ENCODE assay signal across 8 cellular contexts in genomic region chr11:776459-777287, GRCh38. TPM values are rescaled to one million over a fixed set of nuclear protein-coding genes. Genes with fewer than 3 reads are reported as not detected.
DNase-seq lines count a peak whose midpoint lies in the region; ATAC-seq, FAIRE-seq and TF ChIP-seq lines count a peak whose summit lies in the region.

No MANE protein-coding gene starts in this region.

- intact Hi-C loops in GM12878 (cut with micrococcal nuclease; ENCODE audit: unreplicated experiment), result no loop called here

- H3K27ac Mint-ChIP-seq in activated naive CD4-positive, alpha-beta T cell treated with anti-CD3 and anti-CD28 coated beads, Interleukin-2, amount 10 ng/mL, durations not matched to agents 7 days and 5 days, result peak overlapping the region; percentile 80

- SMC1A ChIA-PET in GM12878 (lab: Charles Lee; ENCODE audit: uncharacterized antibody, unreplicated experiment), result interaction anchor here (0.6 kb wide), 1 partner anchor 266 kb away, joined by 3 read pairs; no protein-coding TSS in a partner anchor

- no peaks in the 10 kb centered on the region for H3K9me3 Mint-ChIP-seq in activated naive CD4-positive, alpha-beta T cell treated with anti-CD3 and anti-CD28 coated beads, Interleukin-2, amount 10 ng/mL, durations not matched to agents 7 days and 5 days

- peak; percentile 49 for FAIRE-seq in GM12878 (lab: Jason Lieb, UNC)

- peak; percentile 71 for TF ChIP-seq POLR2A in GM12878 (IDR thresholded peaks at IDR 0.05; ENCODE audit: low read depth, low read length)

- H3K9ac ChIP-seq in GM12878 (ENCODE audit: control insufficient read depth, insufficient read depth, low read length), result peak overlapping the region; percentile 90

- RAD21 ChIA-PET in GM12878 (lab: Charles Lee; ENCODE audit: unreplicated experiment), result interaction anchor here (0.9 to 1.7 kb wide), 3 partner anchors 19 to 161 kb away, joined by 3 to 6 read pairs (median 4); partner anchors contain the start of gene IRF7

- H3K4me2 ChIP-seq in GM12878 (ENCODE audit: control insufficient read depth, insufficient read depth), result peak overlapping the region; percentile 92

- H3K9me3 ChIP-seq in GM12878 (replicated peaks; ENCODE audit: control insufficient read depth, insufficient read depth, low read length), result no peaks in the 10 kb centered on the region

- H3K27me3 Mint-ChIP-seq in activated naive CD4-positive, alpha-beta T cell treated with anti-CD3 and anti-CD28 coated beads, Interleukin-2, amount 10 ng/mL, durations not matched to agents 7 days and 5 days, result no peaks in the 10 kb centered on the region

- DNase-seq in activated naive CD4-positive, alpha-beta T cell treated with anti-CD3 and anti-CD28 coated beads, Interleukin-2, amount 10 ng/mL, durations not matched to agents 7 days and 5 days, result peak; percentile 43
- DNase-seq in activated naive CD4-positive, alpha-beta T cell (lab: John Stamatoyannopoulos, UW), result no peak
- DNase-seq in NCI-H1105 treated with DMSO at 0.1 percent for 48 hours (lab: John Stamatoyannopoulos, UW) (peak; percentile 39), GM12878 (ENCODE audit: low read depth, low spot score) (no peak), islet precursor cell (peak; percentile 72)
- DNase-seq in stimulated activated naive CD4-positive, alpha-beta T cell treated with Interleukin-2 at 50 U/mL for 16 hours (lab: John Stamatoyannopoulos, UW), result peak; percentile 63

- H2AFZ ChIP-seq in GM12878 (ENCODE audit: control insufficient read depth, low read depth, low read length), result peak overlapping the region; percentile 84

- H3K36me3 ChIP-seq in GM12878 (ENCODE audit: control insufficient read depth in 2 of 2, insufficient read depth in 2 of 2, low read length in 1 of 2), result peaks cover 0 to 11% of the 10 kb centered on the region in 2 experiments; a peak in 3 of 4 replicates

- peak in 1 of 3 experiments; percentile 10; a peak in 1 of 6 replicates for TF ChIP-seq CTCF in GM12878 (IDR thresholded peaks at IDR 0.05 in 2 of 3, conservative IDR thresholded peaks at IDR 0.05 in 1 of 3; ENCODE audit: control insufficient read depth in 2 of 3, extremely low read depth in 1 of 3, insufficient read depth in 1 of 3, low read depth in 3 of 3, low read length in 3 of 3)

- H3K4me1 ChIP-seq in GM12878 (ENCODE audit: control insufficient read depth, insufficient read depth, low read length), result peaks cover 13% of the 10 kb centered on the region

- H4K20me1 ChIP-seq in GM12878 (ENCODE audit: control insufficient read depth, insufficient read depth), result no peaks in the 10 kb centered on the region

- TF ChIP-seq EP300 in GM12878 (IDR thresholded peaks at IDR 0.05; ENCODE audit: borderline replicate concordance in 1 of 2, control insufficient read depth in 1 of 2, low read depth in 2 of 2, low read length in 2 of 2), result no peak

- ATAC-seq in HG02623 (IDR thresholded peaks at IDR 0.05; ENCODE audit: unreplicated experiment) (peak; percentile 31), GM12878 (peak; percentile 59), GM18861 (IDR thresholded peaks at IDR 0.05; ENCODE audit: unreplicated experiment) (no peak)

- peak overlapping the region; percentile 78 for H3K27ac ChIP-seq in GM12878 (ENCODE audit: control insufficient read depth, insufficient read depth)

- CTCF ChIA-PET in activated naive CD4-positive, alpha-beta T cell treated with anti-CD3 and anti-CD28 coated beads, Interleukin-2, amount 10 ng/mL, durations not matched to agents 7 days and 5 days (lab: Charles Lee), result interaction anchor here (1.7 kb wide), 1 partner anchor 11 kb away, joined by 6 read pairs; no protein-coding TSS in a partner anchor
- CTCF ChIA-PET in GM12878 (lab: Yijun Ruan, JAX), result interaction anchor here (0.9 kb wide), 1 partner anchor 51 kb away, joined by 5 read pairs; no protein-coding TSS in a partner anchor

- TF ChIP-seq RAD21 in GM12878 (IDR thresholded peaks at IDR 0.05; ENCODE audit: insufficient read depth, low read depth, low read length), result no peak

- H3K4me3 Mint-ChIP-seq in activated naive CD4-positive, alpha-beta T cell treated with anti-CD3 and anti-CD28 coated beads, Interleukin-2, amount 10 ng/mL, durations not matched to agents 7 days and 5 days, result peak overlapping the region; percentile 79

- BruUV-seq in GM12878 (replicated peaks; lab: Mats Ljungman, UMichigan), result TSS peak; percentile 71

- no peaks in the 10 kb centered on the region for H3K27me3 ChIP-seq in GM12878 (replicated peaks in 1 of 2; ENCODE audit: control insufficient read depth in 2 of 2, insufficient read depth in 2 of 2, low read length in 1 of 2)

- 2% methylated on average over 43 of the region's 68 CpGs for WGBS in GM12878 (ENCODE audit: insufficient coverage, insufficient replicate concordance, low lambda C conversion rate, missing lambda C conversion rate)

- peaks cover 37% of the 10 kb centered on the region for H3K4me1 Mint-ChIP-seq in activated naive CD4-positive, alpha-beta T cell treated with anti-CD3 and anti-CD28 coated beads, Interleukin-2, amount 10 ng/mL, durations not matched to agents 7 days and 5 days

- H3K36me3 Mint-ChIP-seq in activated naive CD4-positive, alpha-beta T cell treated with anti-CD3 and anti-CD28 coated beads, Interleukin-2, amount 10 ng/mL, durations not matched to agents 7 days and 5 days, result peaks cover 6% of the 10 kb centered on the region

- in situ Hi-C loops in GM12878 (cut with MboI), result no loop called here

- H3K4me3 ChIP-seq in GM12878, result peak overlapping the region; percentile 99

- POLR2A ChIA-PET in GM12878 (lab: Charles Lee), result interaction anchor here (0.9 to 1.4 kb wide), 3 partner anchors 19 to 30 kb away, joined by 3 to 10 read pairs (median 3); partner anchors contain the start of gene TALDO1

- peaks cover 41% of the 10 kb centered on the region for H3K79me2 ChIP-seq in GM12878 (ENCODE audit: control insufficient read depth, insufficient read depth, low read length)

RNA-seq across cellular contexts. Expression of gene GATD1, which starts 0.6 kb away (rescaled TPM):
- total RNA-seq in GM12878 (2013; cell fraction: nucleolus; rRNA removed), result 169 and 199 TPM in 2 replicates
- total RNA-seq in GM12878 (2014; rRNA removed) (19.0 and 28.2 TPM in 2 replicates), GM12878 (2014; rRNA removed; fragmentation: Illumina TruSeq; extraction: Trizol) (16.3 and 20.3 TPM in 2 replicates), GM12878 (2021) (59.7 and 62.3 TPM in 2 replicates)
- polyA plus RNA-seq in GM12878 (2011; ENCODE audit: low read depth), result 29.1 TPM
- polyA plus RNA-seq in GM12878 (2011; rRNA removed) (11.8 and 17.0 TPM in 2 replicates), GM12878 (2014; fragmentation: Illumina TruSeq; extraction: Trizol) (4.3 and 18.5 TPM in 2 replicates), GM12878 (2014; fragmentation: Nextera tagmentation; extraction: Ambion mirVana) (1 to 10 TPM; 1.2 to 3.3 TPM), GM12878 (2014; rRNA removed) (85.8 and 92.6 TPM in 2 replicates), GM12878 (2016; fragmentation: Nextera tagmentation; extraction: Ambion mirVana) (10 to 100 TPM; 24.3 to 28.0 TPM)
- polyA plus RNA-seq in GM12878 (2011; cell fraction: cytosol; rRNA removed), result 30.5 and 60.2 TPM in 2 replicates
- polyA plus RNA-seq in GM12878 (2011; cell fraction: nucleus; rRNA removed), result 246 and 392 TPM in 2 replicates
- 21.7 and 24.5 TPM in 2 replicates for polyA plus RNA-seq in GM12878 (2012)
- 8.6 and 24.9 TPM in 2 replicates for polyA minus RNA-seq in GM12878 (2011; rRNA and poly(A)+ RNA removed)
- 8.4 and 13.1 TPM in 2 replicates for polyA minus RNA-seq in GM12878 (2011; cell fraction: cytosol; rRNA and poly(A)+ RNA removed)
- polyA minus RNA-seq in GM12878 (2011; cell fraction: nucleus; rRNA and poly(A)+ RNA removed), result 23.9 and 49.5 TPM in 2 replicates

RNA-seq across cellular contexts. Expression of gene CEND1, which starts 13.2 kb away (rescaled TPM):
- total RNA-seq in GM12878 (2013; cell fraction: nucleolus; rRNA removed), result 0.59 and 1.2 TPM in 2 replicates
- 5.5 and 7.2 TPM in 2 replicates for total RNA-seq in GM12878 (2014; rRNA removed)
- total RNA-seq in GM12878 (2014; rRNA removed; fragmentation: Illumina TruSeq; extraction: Trizol), result 1.3 and 2.2 TPM in 2 replicates
- 6.9 and 9.0 TPM in 2 replicates for total RNA-seq in GM12878 (2021)
- polyA plus RNA-seq in GM12878 (2011; ENCODE audit: low read depth), result 0.83 TPM
- 0.22 and 0.31 TPM in 2 replicates for polyA plus RNA-seq in GM12878 (2011; rRNA removed)
- polyA plus RNA-seq in GM12878 (2011; cell fraction: cytosol; rRNA removed), result 1.2 and 1.5 TPM in 2 replicates
- polyA plus RNA-seq in GM12878 (2011; cell fraction: nucleus; rRNA removed), result 1.2 and 2.8 TPM in 2 replicates
- polyA plus RNA-seq in GM12878 (2012), result 2.0 and 3.4 TPM in 2 replicates
- polyA plus RNA-seq in GM12878 (2014; fragmentation: Illumina TruSeq; extraction: Trizol), result 0.35 and 1.4 TPM in 2 replicates
- polyA plus RNA-seq in GM12878 (2014; fragmentation: Nextera tagmentation; extraction: Ambion mirVana), result under 1 TPM in 1 of 2 experiments, not detected in 1; 0.55 TPM
- polyA plus RNA-seq in GM12878 (2014; rRNA removed), result 7.3 and 10.1 TPM in 2 replicates
- polyA plus RNA-seq in GM12878 (2016; fragmentation: Nextera tagmentation; extraction: Ambion mirVana), result 10 to 100 TPM; 12.7 to 13.6 TPM
- 0.21 TPM in 1 of 2 replicates, not detected in the other for polyA minus RNA-seq in GM12878 (2011; rRNA and poly(A)+ RNA removed)
- polyA minus RNA-seq in GM12878 (2011; cell fraction: cytosol; rRNA and poly(A)+ RNA removed), result 0.67 and 1.4 TPM in 2 replicates
- 0.36 and 0.77 TPM in 2 replicates for polyA minus RNA-seq in GM12878 (2011; cell fraction: nucleus; rRNA and poly(A)+ RNA removed)

RNA-seq across cellular contexts. Expression of gene SLC25A22, which starts 21.4 kb away (rescaled TPM):
- total RNA-seq in GM12878 (2013; cell fraction: nucleolus; rRNA removed), result 16.7 and 17.1 TPM in 2 replicates
- total RNA-seq in GM12878 (2014; rRNA removed) (7.5 and 8.3 TPM in 2 replicates), GM12878 (2014; rRNA removed; fragmentation: Illumina TruSeq; extraction: Trizol) (3.6 and 3.9 TPM in 2 replicates), GM12878 (2021) (22.8 and 27.0 TPM in 2 replicates)
- polyA plus RNA-seq in GM12878 (2011; ENCODE audit: low read depth), result 2.6 TPM
- polyA plus RNA-seq in GM12878 (2011; rRNA removed) (2.9 and 8.0 TPM in 2 replicates), GM12878 (2014; fragmentation: Illumina TruSeq; extraction: Trizol) (0.68 and 3.3 TPM in 2 replicates), GM12878 (2014; fragmentation: Nextera tagmentation; extraction: Ambion mirVana) (under 1 TPM; 0.27 to 0.46 TPM), GM12878 (2014; rRNA removed) (14.8 and 21.1 TPM in 2 replicates), GM12878 (2016; fragmentation: Nextera tagmentation; extraction: Ambion mirVana) (10 to 100 TPM; 14.4 to 18.4 TPM)
- polyA plus RNA-seq in GM12878 (2011; cell fraction: cytosol; rRNA removed), result 5.8 and 10.9 TPM in 2 replicates
- polyA plus RNA-seq in GM12878 (2011; cell fraction: nucleus; rRNA removed), result 86.1 and 121 TPM in 2 replicates
- 13.0 and 13.2 TPM in 2 replicates for polyA plus RNA-seq in GM12878 (2012)
- polyA minus RNA-seq in GM12878 (2011; rRNA and poly(A)+ RNA removed), result 10.6 and 12.7 TPM in 2 replicates
- 9.0 and 9.8 TPM in 2 replicates for polyA minus RNA-seq in GM12878 (2011; cell fraction: cytosol; rRNA and poly(A)+ RNA removed)
- polyA minus RNA-seq in GM12878 (2011; cell fraction: nucleus; rRNA and poly(A)+ RNA removed), result 16.7 and 27.7 TPM in 2 replicates

RNA-seq across cellular contexts. Expression of gene PIDD1, which starts 28.4 kb away (rescaled TPM):
- 27.7 and 33.8 TPM in 2 replicates for total RNA-seq in GM12878 (2013; cell fraction: nucleolus; rRNA removed)
- total RNA-seq in GM12878 (2014; rRNA removed) (15.6 and 19.1 TPM in 2 replicates), GM12878 (2014; rRNA removed; fragmentation: Illumina TruSeq; extraction: Trizol) (3.8 and 4.0 TPM in 2 replicates), GM12878 (2021) (33.7 and 42.0 TPM in 2 replicates)
- 5.8 TPM for polyA plus RNA-seq in GM12878 (2011; ENCODE audit: low read depth)
- polyA plus RNA-seq in GM12878 (2011; rRNA removed) (2.8 and 8.0 TPM in 2 replicates), GM12878 (2014; fragmentation: Illumina TruSeq; extraction: Trizol) (0.54 and 2.1 TPM in 2 replicates), GM12878 (2014; fragmentation: Nextera tagmentation; extraction: Ambion mirVana) (under 1 TPM; 0.11 to 0.84 TPM), GM12878 (2014; rRNA removed) (52.2 and 64.4 TPM in 2 replicates), GM12878 (2016; fragmentation: Nextera tagmentation; extraction: Ambion mirVana) (10 to 100 TPM; 52.6 to 53.6 TPM)
- 15.9 and 28.4 TPM in 2 replicates for polyA plus RNA-seq in GM12878 (2011; cell fraction: cytosol; rRNA removed)
- 277 and 344 TPM in 2 replicates for polyA plus RNA-seq in GM12878 (2011; cell fraction: nucleus; rRNA removed)
- polyA plus RNA-seq in GM12878 (2012), result 23.5 and 27.2 TPM in 2 replicates
- 3.9 and 12.7 TPM in 2 replicates for polyA minus RNA-seq in GM12878 (2011; rRNA and poly(A)+ RNA removed)
- polyA minus RNA-seq in GM12878 (2011; cell fraction: cytosol; rRNA and poly(A)+ RNA removed), result 7.5 and 9.9 TPM in 2 replicates
- polyA minus RNA-seq in GM12878 (2011; cell fraction: nucleus; rRNA and poly(A)+ RNA removed), result 30.1 and 49.1 TPM in 2 replicates

RNA-seq across cellular contexts. Expression of gene TALDO1, which starts 29.4 kb away (rescaled TPM):
- 34.6 and 35.6 TPM in 2 replicates for total RNA-seq in GM12878 (2013; cell fraction: nucleolus; rRNA removed)
- total RNA-seq in GM12878 (2014; rRNA removed) (168 and 176 TPM in 2 replicates), GM12878 (2014; rRNA removed; fragmentation: Illumina TruSeq; extraction: Trizol) (139 and 148 TPM in 2 replicates), GM12878 (2021) (226 and 227 TPM in 2 replicates)
- 120 TPM for polyA plus RNA-seq in GM12878 (2011; ENCODE audit: low read depth)
- polyA plus RNA-seq in GM12878 (2011; rRNA removed) (88.2 and 152 TPM in 2 replicates), GM12878 (2014; fragmentation: Illumina TruSeq; extraction: Trizol) (70.6 and 146 TPM in 2 replicates), GM12878 (2014; fragmentation: Nextera tagmentation; extraction: Ambion mirVana) (100 to 1,000 TPM; 121 to 189 TPM), GM12878 (2014; rRNA removed) (227 and 242 TPM in 2 replicates), GM12878 (2016; fragmentation: Nextera tagmentation; extraction: Ambion mirVana) (100 to 1,000 TPM; 293 to 302 TPM)
- 193 and 210 TPM in 2 replicates for polyA plus RNA-seq in GM12878 (2011; cell fraction: cytosol; rRNA removed)
- polyA plus RNA-seq in GM12878 (2011; cell fraction: nucleus; rRNA removed), result 130 and 164 TPM in 2 replicates
- 116 and 122 TPM in 2 replicates for polyA plus RNA-seq in GM12878 (2012)
- polyA minus RNA-seq in GM12878 (2011; rRNA and poly(A)+ RNA removed), result 51.3 and 80.4 TPM in 2 replicates
- 49.3 and 52.0 TPM in 2 replicates for polyA minus RNA-seq in GM12878 (2011; cell fraction: cytosol; rRNA and poly(A)+ RNA removed)
- polyA minus RNA-seq in GM12878 (2011; cell fraction: nucleus; rRNA and poly(A)+ RNA removed), result 13.9 and 22.8 TPM in 2 replicates

Comparison
In these comparisons a context has a peak if more than half of its experiments do, and no peak if none do; other contexts are left out.
1. DNase-seq: peak in activated naive CD4-positive, alpha-beta T cell treated with anti-CD3 and anti-CD28 coated beads, Interleukin-2, amount 10 ng/mL, durations not matched to agents 7 days and 5 days (single experiment), NCI-H1105 treated with DMSO at 0.1 percent for 48 hours (single experiment), islet precursor cell (single experiment) and stimulated activated naive CD4-positive, alpha-beta T cell treated with Interleukin-2 at 50 U/mL for 16 hours (single experiment); none in activated naive CD4-positive, alpha-beta T cell (0 of 4) and GM12878 (single experiment).